ENCODE assay signal across 1 cellular context in the genomic region with DNA sequence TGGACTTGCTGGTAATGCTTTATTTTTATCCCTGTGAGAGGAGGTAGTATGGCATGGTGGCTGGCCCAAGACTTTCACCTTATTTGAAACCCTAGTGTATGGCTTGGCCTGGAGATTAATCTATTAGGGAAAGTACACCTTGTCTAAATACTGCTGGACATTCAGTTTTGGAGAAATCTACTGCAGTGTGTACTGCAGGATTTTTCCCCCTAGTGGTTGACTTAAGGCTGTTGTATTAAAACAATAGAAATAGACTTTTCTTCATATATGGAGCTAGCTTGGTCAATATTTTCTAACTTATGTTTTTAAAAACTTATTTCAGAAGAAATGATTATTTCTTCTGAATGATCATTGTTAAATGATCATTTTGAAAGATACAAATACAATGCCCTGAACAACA.
TF ChIP-seq lines count a peak whose summit lies in the region.

No MANE protein-coding gene starts in this region.

TF ChIP-seq in liver, 16 proteins besides CTCF, POLR2A, EP300 and RAD21 (continued from another document):
- TF ChIP-seq, protein P1, sequence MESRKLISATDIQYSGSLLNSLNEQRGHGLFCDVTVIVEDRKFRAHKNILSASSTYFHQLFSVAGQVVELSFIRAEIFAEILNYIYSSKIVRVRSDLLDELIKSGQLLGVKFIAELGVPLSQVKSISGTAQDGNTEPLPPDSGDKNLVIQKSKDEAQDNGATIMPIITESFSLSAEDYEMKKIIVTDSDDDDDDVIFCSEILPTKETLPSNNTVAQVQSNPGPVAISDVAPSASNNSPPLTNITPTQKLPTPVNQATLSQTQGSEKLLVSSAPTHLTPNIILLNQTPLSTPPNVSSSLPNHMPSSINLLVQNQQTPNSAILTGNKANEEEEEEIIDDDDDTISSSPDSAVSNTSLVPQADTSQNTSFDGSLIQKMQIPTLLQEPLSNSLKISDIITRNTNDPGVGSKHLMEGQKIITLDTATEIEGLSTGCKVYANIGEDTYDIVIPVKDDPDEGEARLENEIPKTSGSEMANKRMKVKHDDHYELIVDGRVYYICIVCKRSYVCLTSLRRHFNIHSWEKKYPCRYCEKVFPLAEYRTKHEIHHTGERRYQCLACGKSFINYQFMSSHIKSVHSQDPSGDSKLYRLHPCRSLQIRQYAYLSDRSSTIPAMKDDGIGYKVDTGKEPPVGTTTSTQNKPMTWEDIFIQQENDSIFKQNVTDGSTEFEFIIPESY (IDR thresholded peaks at IDR 0.05) = no peak
